In genomic region chr17:56319531-56319930, GRCh38 we compare ENCODE assay signal across 7 cellular contexts.
DNase-seq lines count a peak whose midpoint lies in the region; ATAC-seq and TF ChIP-seq lines count a peak whose summit lies in the region.

No MANE protein-coding gene starts in this region.

- DNase-seq in NCI-H526 treated with DMSO at 0.1 percent for 48 hours (lab: John Stamatoyannopoulos, UW) (peak; percentile 39), mammary epithelial cell (peak; percentile 58), lung (ENCODE audit: low spot score) (no peak)
- DNase-seq in activated CD4-positive, alpha-beta T cell treated with anti-CD3 and anti-CD28 coated beads, Interleukin-2, amount 10 ng/mL, durations not matched to agents 7 days and 5 days: no peak
- DNase-seq in activated naive CD4-positive, alpha-beta T cell treated with anti-CD3 and anti-CD28 coated beads, Interleukin-2, amount 10 ng/mL, durations not matched to agents 7 days and 5 days: no peak

- H3K4me1 ChIP-seq in mammary epithelial cell (ENCODE audit: insufficient read depth, low read length): no peaks in the 10 kb centered on the region
- no peaks in the 10 kb centered on the region for H3K4me1 ChIP-seq in lung (ENCODE audit: control insufficient read depth in 2 of 2, insufficient read depth in 2 of 2, low read length in 2 of 2)

- in situ Hi-C loops in mammary epithelial cell (cut with MboI; ENCODE audit: low sequenced_read_pairs in 2 of 2): loop anchor here in 1 of 2 donors (10.0 to 25.0 kb wide), 2 partner anchors 195 to 482 kb away; no protein-coding TSS in a partner anchor

- H3K9ac ChIP-seq in mammary epithelial cell (ENCODE audit: insufficient read depth, low read length): no peak overlapping the region

- H3K27ac Mint-ChIP-seq in activated CD4-positive, alpha-beta T cell treated with anti-CD3 and anti-CD28 coated beads, Interleukin-2, amount 10 ng/mL, durations not matched to agents 7 days and 5 days: no peak overlapping the region
- no peak overlapping the region for H3K27ac Mint-ChIP-seq in activated naive CD4-positive, alpha-beta T cell treated with anti-CD3 and anti-CD28 coated beads, Interleukin-2, amount 10 ng/mL, durations not matched to agents 7 days and 5 days

- H3K27me3 ChIP-seq in mammary epithelial cell (ENCODE audit: insufficient read depth, low read length) (no peaks in the 10 kb centered on the region), lung (ENCODE audit: control insufficient read depth, insufficient read depth) (no peaks in the 10 kb centered on the region)

- peak; percentile 58 for TF ChIP-seq CTCF in GM12872 (IDR thresholded peaks at IDR 0.05; ENCODE audit: insufficient read depth, low read depth, low read length)
- TF ChIP-seq CTCF in mammary epithelial cell (conservative IDR thresholded peaks at IDR 0.05 in 1 of 2, IDR thresholded peaks at IDR 0.05 in 1 of 2; ENCODE audit: extremely low read depth in 1 of 2, insufficient read depth in 1 of 2, low read depth in 1 of 2, low read length in 2 of 2): peak; percentile 48 to 76
- TF ChIP-seq CTCF in lung (IDR thresholded peaks at IDR 0.05; ENCODE audit: control extremely low read depth, extremely low read depth): no peak

- dilution Hi-C loops in mammary epithelial cell (cut with HindIII; ENCODE audit: low sequenced_read_pairs): no loop called here

- no peak overlapping the region for H3K4me3 ChIP-seq in mammary epithelial cell (replicated peaks in 1 of 3; ENCODE audit: insufficient read depth in 1 of 3, low read depth in 2 of 3, low read length in 3 of 3)
- no peak overlapping the region for H3K4me3 ChIP-seq in lung

- H2AFZ ChIP-seq in mammary epithelial cell (ENCODE audit: low read depth, low read length): no peak overlapping the region

- peaks cover 6% of the 10 kb centered on the region for H3K27me3 Mint-ChIP-seq in activated CD4-positive, alpha-beta T cell treated with anti-CD3 and anti-CD28 coated beads, Interleukin-2, amount 10 ng/mL, durations not matched to agents 7 days and 5 days
- peaks cover 4% of the 10 kb centered on the region for H3K27me3 Mint-ChIP-seq in activated naive CD4-positive, alpha-beta T cell treated with anti-CD3 and anti-CD28 coated beads, Interleukin-2, amount 10 ng/mL, durations not matched to agents 7 days and 5 days

- no peaks in the 10 kb centered on the region for H3K79me2 ChIP-seq in mammary epithelial cell (ENCODE audit: insufficient read depth, low read length)

- H3K4me2 ChIP-seq in mammary epithelial cell (ENCODE audit: insufficient read depth, low read depth, low read length): no peak overlapping the region

- H3K4me3 Mint-ChIP-seq in activated CD4-positive, alpha-beta T cell treated with anti-CD3 and anti-CD28 coated beads, Interleukin-2, amount 10 ng/mL, durations not matched to agents 7 days and 5 days: no peak overlapping the region
- no peak overlapping the region for H3K4me3 Mint-ChIP-seq in activated naive CD4-positive, alpha-beta T cell treated with anti-CD3 and anti-CD28 coated beads, Interleukin-2, amount 10 ng/mL, durations not matched to agents 7 days and 5 days

- intact Hi-C loops in mammary epithelial cell (cut with micrococcal nuclease): loop anchor here (1.0 to 10.0 kb wide), 7 partner anchors 159 to 793 kb away; no protein-coding TSS in a partner anchor

- CTCF ChIA-PET in mammary epithelial cell (lab: Charles Lee; ENCODE audit: low non-redundant PET): no interaction called here
- CTCF ChIA-PET in activated CD4-positive, alpha-beta T cell treated with anti-CD3 and anti-CD28 coated beads, Interleukin-2, amount 10 ng/mL, durations not matched to agents 7 days and 5 days (lab: Charles Lee): interaction anchor here (1.2 kb wide), 1 partner anchor 33 kb away, joined by 3 read pairs; no protein-coding TSS in a partner anchor
- CTCF ChIA-PET in activated naive CD4-positive, alpha-beta T cell treated with anti-CD3 and anti-CD28 coated beads, Interleukin-2, amount 10 ng/mL, durations not matched to agents 7 days and 5 days (lab: Charles Lee): interaction anchor here (0.6 to 4.8 kb wide), 19 partner anchors 9 to 585 kb away, joined by 3 to 37 read pairs (median 3); no protein-coding TSS in a partner anchor

- no TSS peak for BruUV-seq in mammary epithelial cell (replicated peaks; lab: Mats Ljungman, UMichigan)

- no peaks in the 10 kb centered on the region for H3K9me3 Mint-ChIP-seq in activated CD4-positive, alpha-beta T cell treated with anti-CD3 and anti-CD28 coated beads, Interleukin-2, amount 10 ng/mL, durations not matched to agents 7 days and 5 days
- no peaks in the 10 kb centered on the region for H3K9me3 Mint-ChIP-seq in activated naive CD4-positive, alpha-beta T cell treated with anti-CD3 and anti-CD28 coated beads, Interleukin-2, amount 10 ng/mL, durations not matched to agents 7 days and 5 days

- 36% methylated on average over 3 of the region's 3 CpGs for WGBS in mammary epithelial cell (ENCODE audit: low coverage, missing lambda C conversion rate)
- 39 to 41% methylated on average over 3 of the region's 3 CpGs for WGBS in lung, 2 donors

- ATAC-seq in HG03175 (IDR thresholded peaks at IDR 0.05; ENCODE audit: unreplicated experiment) (peak; percentile 76), lung (ENCODE audit: insufficient read depth, low FRiP score) (peak; percentile 60)

- H3K36me3 Mint-ChIP-seq in activated CD4-positive, alpha-beta T cell treated with anti-CD3 and anti-CD28 coated beads, Interleukin-2, amount 10 ng/mL, durations not matched to agents 7 days and 5 days (ENCODE audit: low read depth): no peaks in the 10 kb centered on the region
- H3K36me3 Mint-ChIP-seq in activated naive CD4-positive, alpha-beta T cell treated with anti-CD3 and anti-CD28 coated beads, Interleukin-2, amount 10 ng/mL, durations not matched to agents 7 days and 5 days: no peaks in the 10 kb centered on the region

- no peaks in the 10 kb centered on the region for H3K36me3 ChIP-seq in mammary epithelial cell (ENCODE audit: insufficient read depth, low read length)
- H3K36me3 ChIP-seq in lung (ENCODE audit: control insufficient read depth in 2 of 2, insufficient read depth in 2 of 2, low read length in 2 of 2): no peaks in the 10 kb centered on the region

- H3K27ac ChIP-seq in mammary epithelial cell (ENCODE audit: insufficient read depth, low read depth, low read length): no peak overlapping the region
- H3K27ac ChIP-seq in lung (ENCODE audit: low read depth in 1 of 2, low read length in 1 of 2): no peak overlapping the region

- no peaks in the 10 kb centered on the region for H4K20me1 ChIP-seq in mammary epithelial cell (ENCODE audit: insufficient read depth, low read length)

- peaks cover 2% of the 10 kb centered on the region for H3K4me1 Mint-ChIP-seq in activated CD4-positive, alpha-beta T cell treated with anti-CD3 and anti-CD28 coated beads, Interleukin-2, amount 10 ng/mL, durations not matched to agents 7 days and 5 days
- H3K4me1 Mint-ChIP-seq in activated naive CD4-positive, alpha-beta T cell treated with anti-CD3 and anti-CD28 coated beads, Interleukin-2, amount 10 ng/mL, durations not matched to agents 7 days and 5 days: no peaks in the 10 kb centered on the region

- H3K9me3 ChIP-seq in mammary epithelial cell (replicated peaks; ENCODE audit: insufficient read depth, low read length): no peaks in the 10 kb centered on the region
- no peaks in the 10 kb centered on the region for H3K9me3 ChIP-seq in lung (ENCODE audit: control insufficient read depth in 2 of 2, insufficient read depth in 1 of 2, low read length in 1 of 2)

- POLR2A ChIA-PET in activated CD4-positive, alpha-beta T cell treated with anti-CD3 and anti-CD28 coated beads, Interleukin-2, amount 10 ng/mL, durations not matched to agents 7 days and 5 days (lab: Charles Lee): no interaction called here

Comparison
In these comparisons a context has a peak if more than half of its experiments do, and no peak if none do; other contexts are left out.
1. DNase-seq: peak in NCI-H526 treated with DMSO at 0.1 percent for 48 hours (single experiment) and mammary epithelial cell (single experiment); none in lung (single experiment), activated CD4-positive, alpha-beta T cell treated with anti-CD3 and anti-CD28 coated beads, Interleukin-2, amount 10 ng/mL, durations not matched to agents 7 days and 5 days (single experiment) and activated naive CD4-positive, alpha-beta T cell treated with anti-CD3 and anti-CD28 coated beads, Interleukin-2, amount 10 ng/mL, durations not matched to agents 7 days and 5 days (single experiment).